19 cellular contexts compared by ENCODE assay signal in the genomic region with DNA sequence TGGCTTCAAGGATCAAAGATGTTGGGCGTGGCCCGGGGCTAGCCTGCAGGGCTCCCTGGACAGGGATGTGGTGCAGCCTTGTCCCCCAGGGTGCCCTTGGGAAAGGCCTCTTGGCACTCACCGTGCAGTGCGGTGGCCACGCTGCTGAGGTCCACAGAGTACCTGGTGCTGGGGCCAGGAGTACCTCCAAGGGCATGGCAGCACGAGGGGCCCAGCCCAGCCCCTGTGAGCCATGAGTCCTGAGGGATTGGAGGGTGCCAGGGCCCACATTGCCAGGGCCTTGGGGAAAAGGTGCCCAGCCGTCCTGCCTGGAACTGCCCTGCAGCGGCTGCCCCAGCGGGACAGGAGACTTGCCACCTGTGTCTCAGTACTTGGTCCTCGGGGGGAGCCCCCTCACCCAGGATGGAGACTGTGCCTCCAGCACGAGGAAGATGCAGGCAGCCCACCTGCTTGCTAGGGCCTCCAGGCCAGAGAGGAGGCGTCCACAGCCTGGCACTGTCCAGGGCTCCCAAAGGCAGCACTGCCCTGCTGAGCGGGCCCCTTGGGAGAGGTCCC. TPM values are rescaled to one million over a fixed set of nuclear protein-coding genes. Genes with fewer than 3 reads are reported as not detected.
DNase-seq lines count a peak whose midpoint lies in the region; ATAC-seq and TF ChIP-seq lines count a peak whose summit lies in the region.
"Had no signal": no experiment of that assay in that cellular context is flagged by ENCODE, and none has a peak within 500 bp of the region (broad histone marks: within the 10 kb centered on the region; RNA-seq: fewer than 3 reads in every experiment).

No MANE protein-coding gene starts in this region.

- H3K27me3 Mint-ChIP-seq in activated CD4-positive, alpha-beta memory T cell treated with anti-CD3 and anti-CD28 coated beads for 36 hours = no peaks in the 10 kb centered on the region
- H3K27me3 Mint-ChIP-seq in activated CD4-positive, alpha-beta memory T cell treated with anti-CD3 and anti-CD28 coated beads, Interleukin-2, amount 10 ng/mL, durations not matched to agents 7 days and 5 days = no peaks in the 10 kb centered on the region
- peaks cover 12% of the 10 kb centered on the region for H3K27me3 Mint-ChIP-seq in endothelial cell (ENCODE audit: unreplicated experiment)
- H3K27me3 Mint-ChIP-seq: B cell; CD4-positive, alpha-beta T cell; CD8-positive, alpha-beta memory T cell had no signal

- ATAC-seq in left ventricle myocardium superior = peak; percentile 26
- ATAC-seq in Right ventricle myocardium superior (ENCODE audit: poor library complexity) = no peak
- no peak for ATAC-seq in HG02852 (IDR thresholded peaks at IDR 0.05; ENCODE audit: unreplicated experiment)
- ATAC-seq: GM12878, GM23338, HCT116 had no signal

- intact Hi-C loops in activated CD4-positive, alpha-beta memory T cell treated with anti-CD3 and anti-CD28 coated beads for 36 hours (cut with micrococcal nuclease) = no loop called here
- intact Hi-C loops in left ventricle myocardium superior (cut with micrococcal nuclease) (no loop called here), Right ventricle myocardium superior (cut with DNase I) (loop anchor here (10.0 kb wide), 1 partner anchor 80 kb away; no protein-coding TSS in a partner anchor)

- peaks cover 4% of the 10 kb centered on the region for H3K36me3 Mint-ChIP-seq in activated CD4-positive, alpha-beta memory T cell treated with anti-CD3 and anti-CD28 coated beads for 36 hours
- peaks cover 6% of the 10 kb centered on the region for H3K36me3 Mint-ChIP-seq in activated CD4-positive, alpha-beta memory T cell treated with anti-CD3 and anti-CD28 coated beads, Interleukin-2, amount 10 ng/mL, durations not matched to agents 7 days and 5 days (ENCODE audit: low read depth)
- H3K36me3 Mint-ChIP-seq in endothelial cell (ENCODE audit: low read depth, unreplicated experiment) = peaks cover 16% of the 10 kb centered on the region

- H3K4me3 Mint-ChIP-seq in activated CD4-positive, alpha-beta memory T cell treated with anti-CD3 and anti-CD28 coated beads for 36 hours = no peak overlapping the region
- H3K4me3 Mint-ChIP-seq in activated CD4-positive, alpha-beta memory T cell treated with anti-CD3 and anti-CD28 coated beads, Interleukin-2, amount 10 ng/mL, durations not matched to agents 7 days and 5 days = no peak overlapping the region
- peak overlapping the region; percentile 42 for H3K4me3 Mint-ChIP-seq in endothelial cell (ENCODE audit: unreplicated experiment)
- H3K4me3 Mint-ChIP-seq: B cell; CD14-positive monocyte; CD4-positive, alpha-beta T cell; CD8-positive, alpha-beta memory T cell; GM23338; H9 had no signal

- TF ChIP-seq CTCF in endothelial cell (IDR thresholded peaks at IDR 0.05; ENCODE audit: unreplicated experiment) = no peak

- H3K4me1 Mint-ChIP-seq in activated CD4-positive, alpha-beta memory T cell treated with anti-CD3 and anti-CD28 coated beads for 36 hours (ENCODE audit: low read depth) = peaks cover 23% of the 10 kb centered on the region
- H3K4me1 Mint-ChIP-seq in activated CD4-positive, alpha-beta memory T cell treated with anti-CD3 and anti-CD28 coated beads, Interleukin-2, amount 10 ng/mL, durations not matched to agents 7 days and 5 days = peaks cover 22% of the 10 kb centered on the region
- H3K4me1 Mint-ChIP-seq in endothelial cell (ENCODE audit: unreplicated experiment) = no peaks in the 10 kb centered on the region
- H3K4me1 Mint-ChIP-seq: CD14-positive monocyte had no signal

- H3K9me3 Mint-ChIP-seq in activated CD4-positive, alpha-beta memory T cell treated with anti-CD3 and anti-CD28 coated beads for 36 hours = no peaks in the 10 kb centered on the region
- H3K9me3 Mint-ChIP-seq in activated CD4-positive, alpha-beta memory T cell treated with anti-CD3 and anti-CD28 coated beads, Interleukin-2, amount 10 ng/mL, durations not matched to agents 7 days and 5 days = no peaks in the 10 kb centered on the region
- no peaks in the 10 kb centered on the region for H3K9me3 Mint-ChIP-seq in endothelial cell (ENCODE audit: unreplicated experiment)
- H3K9me3 Mint-ChIP-seq: CD14-positive monocyte; CD4-positive, alpha-beta T cell; CD8-positive, alpha-beta memory T cell; GM23338; H9 had no signal

- POLR2A ChIA-PET in activated CD4-positive, alpha-beta memory T cell treated with anti-CD3 and anti-CD28 coated beads for 36 hours (lab: Charles Lee) = no interaction called here
- POLR2A ChIA-PET in activated CD4-positive, alpha-beta memory T cell treated with anti-CD3 and anti-CD28 coated beads, Interleukin-2, amount 10 ng/mL, durations not matched to agents 7 days and 5 days (lab: Charles Lee) = no interaction called here

- CTCF ChIA-PET in activated CD4-positive, alpha-beta memory T cell treated with anti-CD3 and anti-CD28 coated beads for 36 hours (lab: Charles Lee) = no interaction called here
- CTCF ChIA-PET in activated CD4-positive, alpha-beta memory T cell treated with anti-CD3 and anti-CD28 coated beads, Interleukin-2, amount 10 ng/mL, durations not matched to agents 7 days and 5 days (lab: Charles Lee) = no interaction called here

- H3K27ac Mint-ChIP-seq in activated CD4-positive, alpha-beta memory T cell treated with anti-CD3 and anti-CD28 coated beads for 36 hours = peak overlapping the region; percentile 28
- H3K27ac Mint-ChIP-seq in activated CD4-positive, alpha-beta memory T cell treated with anti-CD3 and anti-CD28 coated beads, Interleukin-2, amount 10 ng/mL, durations not matched to agents 7 days and 5 days = no peak overlapping the region
- H3K27ac Mint-ChIP-seq in endothelial cell (ENCODE audit: unreplicated experiment) = no peak overlapping the region
- H3K27ac Mint-ChIP-seq: B cell; CD4-positive, alpha-beta T cell; CD8-positive, alpha-beta memory T cell; GM23338 had no signal

- no peak for DNase-seq in activated CD4-positive, alpha-beta memory T cell treated with anti-CD3 and anti-CD28 coated beads for 36 hours
- DNase-seq in activated CD4-positive, alpha-beta memory T cell treated with anti-CD3 and anti-CD28 coated beads, Interleukin-2, amount 10 ng/mL, durations not matched to agents 7 days and 5 days = no peak
- DNase-seq in left ventricle myocardium superior = peak; percentile 30
- no peak for DNase-seq in Right ventricle myocardium superior
- no peak for DNase-seq in endothelial cell (ENCODE audit: low spot score)
- no peak for DNase-seq in activated effector memory CD4-positive, alpha-beta T cell treated with Interleukin-2 at 50 U/mL for 16 hours
- DNase-seq: CD4-positive, alpha-beta T cell; CD8-positive, alpha-beta memory T cell; DMS 273 treated with DMSO at 0.1 percent for 48 hours; DMS79; EL; GDM1; H9 had no signal

RNA-seq across cellular contexts. Expression of a gene that starts 44.2 kb away (rescaled TPM):
- 10 to 100 TPM; 50.4 to 52.0 TPM for total RNA-seq in activated CD4-positive, alpha-beta memory T cell treated with anti-CD3 and anti-CD28 coated beads for 36 hours
- total RNA-seq in activated CD4-positive, alpha-beta memory T cell treated with anti-CD3 and anti-CD28 coated beads, Interleukin-2, amount 10 ng/mL, durations not matched to agents 7 days and 5 days = 10 to 100 TPM; 52.9 to 54.8 TPM
- total RNA-seq in left ventricle myocardium superior = 94.0 TPM
- 80.7 TPM for total RNA-seq in Right ventricle myocardium superior
- 42.7 TPM for total RNA-seq in endothelial cell (ENCODE audit: unreplicated experiment)
